In genomic region chr13:73987618-73988017, GRCh38 we compare ENCODE assay signal across 20 cellular contexts.
A peak's percentile ranks its signal among the peaks of the same experiment; 100 is the strongest.
DNase-seq lines count a peak whose midpoint lies in the region; ATAC-seq and TF ChIP-seq lines count a peak whose summit lies in the region.
"Had no signal": no experiment of that assay in that cellular context is flagged by ENCODE, and none has a peak within 500 bp of the region (broad histone marks: within the 10 kb centered on the region; RNA-seq: fewer than 3 reads in every experiment).

No MANE protein-coding gene starts in this region.

- peaks cover 37% of the 10 kb centered on the region for H3K4me1 Mint-ChIP-seq in T-helper 2 cell treated with Interferon-gamma antibody and Interleukin-4, amounts not matched to agents 5 μg/mL and 100 μg/mL, for 36 hours (ENCODE audit: low read depth)
- peaks cover 46% of the 10 kb centered on the region for H3K4me1 Mint-ChIP-seq in T-helper 17 cell
- H3K4me1 Mint-ChIP-seq in effector memory CD8-positive, alpha-beta T cell (ENCODE audit: low read depth in 2 of 2): peaks cover 50 to 66% of the 10 kb centered on the region in 2 donors

- no peak for ATAC-seq in T-helper 17 cell
- ATAC-seq in effector memory CD8-positive, alpha-beta T cell (replicated peaks): no peak
- no peak for ATAC-seq in GM19023 (IDR thresholded peaks at IDR 0.05; ENCODE audit: unreplicated experiment)
- ATAC-seq: stimulated activated naive CD8-positive, alpha-beta T cell treated with anti-CD3 and anti-CD28 coated beads, Interleukin-15, Interleukin-2, amounts not matched to agents 100 U/mL and 50 U/mL, for 24 hours had no signal

- no peak for DNase-seq in T-helper 2 cell treated with Interferon-gamma antibody and Interleukin-4, amounts not matched to agents 5 μg/mL and 100 μg/mL, for 36 hours (ENCODE audit: low spot score)
- DNase-seq in T-helper 2 cell (no peak), Kasumi-1 (lab: John Stamatoyannopoulos, UW) (peak; percentile 52 to 57), T-helper 17 cell (no peak), T-helper 9 cell (no peak), stomach (no peak)
- DNase-seq in effector memory CD8-positive, alpha-beta T cell: no peak
- DNase-seq: 8988T; activated CD4-positive, alpha-beta T cell treated with anti-CD3 and anti-CD28 coated beads, Interleukin-2, amount 50 U/mL, for 1 hour; aorta; DMS79 treated with DMSO at 0.1 percent for 48 hours; NCI-H1694; NCI-H2227 treated with DMSO at 0.1 percent for 48 hours; retina; SHP77; stimulated activated naive CD8-positive, alpha-beta T cell treated with anti-CD3 and anti-CD28 coated beads, Interleukin-15, Interleukin-2, amounts not matched to agents 100 U/mL and 50 U/mL, for 24 hours had no signal

- intact Hi-C loops in stomach (cut with DNase I; ENCODE audit: low total_unique reads): no loop called here

- H3K9me3 Mint-ChIP-seq in T-helper 2 cell treated with Interferon-gamma antibody and Interleukin-4, amounts not matched to agents 5 μg/mL and 100 μg/mL, for 36 hours: no peaks in the 10 kb centered on the region
- no peaks in the 10 kb centered on the region for H3K9me3 Mint-ChIP-seq in effector memory CD8-positive, alpha-beta T cell
- H3K9me3 Mint-ChIP-seq: type B pancreatic cell had no signal

- no peaks in the 10 kb centered on the region for H3K9me3 ChIP-seq in T-helper 17 cell (ENCODE audit: control insufficient read depth, low read length, poor library complexity, severe bottlenecking)
- no peaks in the 10 kb centered on the region for H3K9me3 ChIP-seq in stomach
- H3K9me3 ChIP-seq: HAP-1 had no signal

- no peak for TF ChIP-seq CTCF in stomach (IDR thresholded peaks at IDR 0.05)

- no peak for TF ChIP-seq EP300 in stomach (IDR thresholded peaks at IDR 0.05)

- H3K27ac Mint-ChIP-seq in T-helper 2 cell treated with Interferon-gamma antibody and Interleukin-4, amounts not matched to agents 5 μg/mL and 100 μg/mL, for 36 hours: peak overlapping the region; percentile 47
- H3K27ac Mint-ChIP-seq in T-helper 17 cell: peak overlapping the region; percentile 87
- peak overlapping the region; percentile 60 to 88 for H3K27ac Mint-ChIP-seq in effector memory CD8-positive, alpha-beta T cell
- H3K27ac Mint-ChIP-seq: type B pancreatic cell had no signal

- H3K4me3 ChIP-seq in stomach: no peak overlapping the region
- H3K4me3 ChIP-seq: BLaER1 treated with 17β-estradiol and CSF1 and Interleukin-3, amounts not matched to agents 10 nM and 100 nM; HAP-1 had no signal

- H3K27ac ChIP-seq in stomach: no peak overlapping the region

- no peak for TF ChIP-seq POLR2A in stomach (IDR thresholded peaks at IDR 0.05)

- H3K36me3 ChIP-seq in stomach: peaks cover 0 to 6% (median 0%) of the 10 kb centered on the region in 4 donors
- H3K36me3 ChIP-seq: HAP-1 had no signal

- peaks cover 20% of the 10 kb centered on the region for H3K36me3 Mint-ChIP-seq in T-helper 2 cell treated with Interferon-gamma antibody and Interleukin-4, amounts not matched to agents 5 μg/mL and 100 μg/mL, for 36 hours (ENCODE audit: low read depth)
- peaks cover 2% of the 10 kb centered on the region for H3K36me3 Mint-ChIP-seq in T-helper 17 cell (ENCODE audit: low read depth)
- H3K36me3 Mint-ChIP-seq in effector memory CD8-positive, alpha-beta T cell (ENCODE audit: insufficient read depth): peaks cover 22% of the 10 kb centered on the region

- H3K27me3 Mint-ChIP-seq in T-helper 2 cell treated with Interferon-gamma antibody and Interleukin-4, amounts not matched to agents 5 μg/mL and 100 μg/mL, for 36 hours (ENCODE audit: low read depth): no peaks in the 10 kb centered on the region
- H3K27me3 Mint-ChIP-seq in T-helper 17 cell: no peaks in the 10 kb centered on the region
- H3K27me3 Mint-ChIP-seq in effector memory CD8-positive, alpha-beta T cell: no peaks in the 10 kb centered on the region
- H3K27me3 Mint-ChIP-seq: type B pancreatic cell had no signal

- no peak overlapping the region for H3K4me3 Mint-ChIP-seq in T-helper 2 cell treated with Interferon-gamma antibody and Interleukin-4, amounts not matched to agents 5 μg/mL and 100 μg/mL, for 36 hours
- H3K4me3 Mint-ChIP-seq in T-helper 17 cell: peak overlapping the region; percentile 36
- H3K4me3 Mint-ChIP-seq in effector memory CD8-positive, alpha-beta T cell: no peak overlapping the region
- H3K4me3 Mint-ChIP-seq: type B pancreatic cell had no signal

- 84 to 97% (median 94%) methylated on average over 1 of the region's 1 CpG for WGBS in stomach, 5 donors

- H3K4me1 ChIP-seq in stomach: peaks cover 0 to 35% (median 0%) of the 10 kb centered on the region in 4 donors
- H3K4me1 ChIP-seq: HAP-1 had no signal

- no peaks in the 10 kb centered on the region for H3K27me3 ChIP-seq in stomach
- H3K27me3 ChIP-seq: BLaER1 treated with 17β-estradiol and CSF1 and Interleukin-3, amounts not matched to agents 10 nM and 100 nM had no signal

Comparison
In these comparisons a context has a peak if more than half of its experiments do, and no peak if none do; other contexts are left out.
1. DNase-seq: peak in Kasumi-1 (2 of 2); none in T-helper 2 cell treated with Interferon-gamma antibody and Interleukin-4, amounts not matched to agents 5 μg/mL and 100 μg/mL, for 36 hours (single experiment), T-helper 2 cell (0 of 5), T-helper 17 cell (0 of 3), effector memory CD8-positive, alpha-beta T cell (0 of 3), T-helper 9 cell (single experiment) and stomach (single experiment).
2. Peak in every context shown above with its lines, with median percentiles within 50 percentile points of each other: H3K27ac Mint-ChIP-seq.